ENCODE assay signal across 1 cellular context in genomic region chr4:56977321-56978012, GRCh38.
TF ChIP-seq lines count a peak whose summit lies in the region.

NOA1 (minus strand) TSS chr4:56977606; CDS start chr4:56977585, 21 bp downstream.

TF ChIP-seq in HepG2, 621 proteins besides CTCF, POLR2A, EP300 and RAD21 (continued from another document and continues in another):
- TF ChIP-seq ZIK1 (CRISPR knock-in tag; IDR thresholded peaks at IDR 0.05; ENCODE audit: borderline replicate concordance, low read depth) = peak; percentile 93; the same call in 1 of the 2 replicates
- no peak for TF ChIP-seq ZNF18 (CRISPR knock-in tag; IDR thresholded peaks at IDR 0.05; ENCODE audit: insufficient replicate concordance)
- TF ChIP-seq STAG1 (CRISPR knock-in tag; IDR thresholded peaks at IDR 0.05) = no peak
- TF ChIP-seq KDM5B (CRISPR knock-in tag; IDR thresholded peaks at IDR 0.05; ENCODE audit: borderline replicate concordance) = 0 out of 2 replicates have a peak, but pooled peaks have one; percentile 16
- no peak for TF ChIP-seq ZBTB10 (CRISPR knock-in tag; IDR thresholded peaks at IDR 0.05; ENCODE audit: borderline replicate concordance)
- no peak for TF ChIP-seq ZNF24 (IDR thresholded peaks at IDR 0.05)
- 0 out of 2 replicates have a peak, but pooled peaks have one; percentile 64 for TF ChIP-seq AFF4 (CRISPR knock-in tag; IDR thresholded peaks at IDR 0.05)
- TF ChIP-seq MNT (IDR thresholded peaks at IDR 0.05) = peak; percentile 20; the same call in 1 of the 2 replicates
- no peak for TF ChIP-seq SMAD1 (CRISPR knock-in tag; IDR thresholded peaks at IDR 0.05; ENCODE audit: borderline replicate concordance, low read depth)
- TF ChIP-seq ZNF430 (CRISPR knock-in tag; IDR thresholded peaks at IDR 0.05) = 0 out of 2 replicates have a peak, but pooled peaks have one; percentile 30
- no peak for TF ChIP-seq ZBTB2 (CRISPR knock-in tag; IDR thresholded peaks at IDR 0.05; ENCODE audit: low read depth)
- TF ChIP-seq ZBTB44 (CRISPR knock-in tag; IDR thresholded peaks at IDR 0.05) = 0 out of 2 replicates have a peak, but pooled peaks have one; percentile 13
- no peak; the same call in 1 of the 2 replicates for TF ChIP-seq ZMAT3 (CRISPR knock-in tag; conservative IDR thresholded peaks at IDR 0.05)
- no peak; the same call in 1 of the 2 replicates for TF ChIP-seq NCOA2 (CRISPR knock-in tag; IDR thresholded peaks at IDR 0.05)
- no peak for TF ChIP-seq SP1 (IDR thresholded peaks at IDR 0.05)
- peak; percentile 41; the same call in 1 of the 2 replicates for TF ChIP-seq SP1 (CRISPR knock-in tag; IDR thresholded peaks at IDR 0.05)
- TF ChIP-seq ZC3H13 (CRISPR knock-in tag; IDR thresholded peaks at IDR 0.05) = no peak; the same call in 1 of the 2 replicates
- TF ChIP-seq RFXAP (CRISPR knock-in tag; IDR thresholded peaks at IDR 0.05; ENCODE audit: borderline replicate concordance) = no peak
- no peak for TF ChIP-seq PCBP2 (optimal IDR thresholded peaks at IDR 0.05; ENCODE audit: low read depth, low read length, poor library complexity, severe bottlenecking)
- TF ChIP-seq PRMT3 (CRISPR knock-in tag; IDR thresholded peaks at IDR 0.05; ENCODE audit: borderline replicate concordance, low read depth) = no peak
- TF ChIP-seq ZNF777 (CRISPR knock-in tag; IDR thresholded peaks at IDR 0.05) = no peak
- no peak for TF ChIP-seq ISX (CRISPR knock-in tag; conservative IDR thresholded peaks at IDR 0.05)
- TF ChIP-seq SIN3A (IDR thresholded peaks at IDR 0.05; ENCODE audit: borderline replicate concordance, low read depth, low read length) = peak; percentile 78; the same call in 1 of the 2 replicates
- no peak; the same call in 1 of the 2 replicates for TF ChIP-seq HOXA3 (CRISPR knock-in tag; IDR thresholded peaks at IDR 0.05)
- no peak; the same call in 1 of the 2 replicates for TF ChIP-seq ZFY (CRISPR knock-in tag; IDR thresholded peaks at IDR 0.05)
- no peak for TF ChIP-seq FOXA1 (IDR thresholded peaks at IDR 0.05)
- TF ChIP-seq FOXA1 (CRISPR knock-in tag; IDR thresholded peaks at IDR 0.05) = no peak
- TF ChIP-seq YY1 (IDR thresholded peaks at IDR 0.05; ENCODE audit: insufficient read depth, insufficient replicate concordance, low read depth, low read length) = peak; percentile 28
- no peak for TF ChIP-seq ZNF17 (CRISPR knock-in tag; IDR thresholded peaks at IDR 0.05)
- TF ChIP-seq ZNF333 (CRISPR knock-in tag; IDR thresholded peaks at IDR 0.05; ENCODE audit: borderline replicate concordance) = 0 out of 2 replicates have a peak, but pooled peaks have one; percentile 13
- TF ChIP-seq JUND (CRISPR knock-in tag; IDR thresholded peaks at IDR 0.05) = no peak
- no peak for TF ChIP-seq NFAT5 (CRISPR knock-in tag; IDR thresholded peaks at IDR 0.05)
- TF ChIP-seq TCF7L2 (IDR thresholded peaks at IDR 0.05; ENCODE audit: low read depth, low read length) = no peak
- TF ChIP-seq ZKSCAN8 (CRISPR knock-in tag; IDR thresholded peaks at IDR 0.05; ENCODE audit: borderline replicate concordance) = no peak
- no peak for TF ChIP-seq SOX5 (CRISPR knock-in tag; IDR thresholded peaks at IDR 0.05; ENCODE audit: borderline replicate concordance)
- peak; percentile 98 for TF ChIP-seq ZFP91 (CRISPR knock-in tag; IDR thresholded peaks at IDR 0.05; ENCODE audit: borderline replicate concordance)
- TF ChIP-seq KDM2A (CRISPR knock-in tag; IDR thresholded peaks at IDR 0.05; ENCODE audit: borderline replicate concordance, low read depth) = peak; percentile 64
